Comparison of ENCODE assay signal across 9 cellular contexts in genomic region chr9:114386886-114387677, GRCh38. TPM values are rescaled to one million over a fixed set of nuclear protein-coding genes. Genes with fewer than 3 reads are reported as not detected.
DNase-seq lines count a peak whose midpoint lies in the region; ATAC-seq and TF ChIP-seq lines count a peak whose summit lies in the region.
"Had no signal": no experiment of that assay in that cellular context is flagged by ENCODE, and none has a peak within 500 bp of the region (broad histone marks: within the 10 kb centered on the region; RNA-seq: fewer than 3 reads in every experiment).

No MANE protein-coding gene starts in this region.

- no peak for TF ChIP-seq POLR2A in GM18505 (IDR thresholded peaks at IDR 0.05; ENCODE audit: borderline replicate concordance, extremely low read depth, insufficient read depth, insufficient read length)

- H3K27me3 Mint-ChIP-seq in endothelial cell (ENCODE audit: unreplicated experiment) (peaks cover 15% of the 10 kb centered on the region), neural crest cell (ENCODE audit: low read depth) (no peaks in the 10 kb centered on the region)

- DNase-seq in ELR (ENCODE audit: low read depth) (peak; percentile 36), RPMI7951 (ENCODE audit: low read depth) (peak; percentile 19), endothelial cell (ENCODE audit: low spot score) (no peak), neural crest cell (ENCODE audit: low read depth, low spot score) (no peak), NCI-H1105 (lab: John Stamatoyannopoulos, UW) (no peak)

- ATAC-seq in HG02938 (IDR thresholded peaks at IDR 0.05; ENCODE audit: unreplicated experiment), result no peak
- ATAC-seq in GM18505 (IDR thresholded peaks at IDR 0.05; ENCODE audit: unreplicated experiment), result no peak
- ATAC-seq in HG03196 (IDR thresholded peaks at IDR 0.05; ENCODE audit: unreplicated experiment), result no peak
- ATAC-seq: Panc1 had no signal

- no peaks in the 10 kb centered on the region for H3K9me3 Mint-ChIP-seq in endothelial cell (ENCODE audit: unreplicated experiment)
- H3K9me3 Mint-ChIP-seq in neural crest cell, result no peaks in the 10 kb centered on the region

- H3K4me1 Mint-ChIP-seq in endothelial cell (ENCODE audit: unreplicated experiment) (peaks cover 77% of the 10 kb centered on the region), neural crest cell (peaks cover 70% of the 10 kb centered on the region)

- TF ChIP-seq CTCF in endothelial cell (IDR thresholded peaks at IDR 0.05; ENCODE audit: unreplicated experiment) (no peak), neural crest cell (conservative IDR thresholded peaks at IDR 0.05) (no peak)

- peak overlapping the region; percentile 97 for H3K4me3 Mint-ChIP-seq in endothelial cell (ENCODE audit: unreplicated experiment)
- peak overlapping the region; percentile 85 for H3K4me3 Mint-ChIP-seq in neural crest cell

- H3K36me3 Mint-ChIP-seq in endothelial cell (ENCODE audit: low read depth, unreplicated experiment) (peaks cover 7% of the 10 kb centered on the region), neural crest cell (ENCODE audit: low read depth) (no peaks in the 10 kb centered on the region)

- H3K27ac Mint-ChIP-seq in endothelial cell (ENCODE audit: unreplicated experiment) (peak overlapping the region; percentile 94), neural crest cell (ENCODE audit: unreplicated experiment) (peak overlapping the region; percentile 97)

RNA-seq across cellular contexts. Expression of gene AKNA, which starts 0.7 kb away (rescaled TPM):
- 2.9 and 4.2 TPM in 2 replicates for total RNA-seq in RPMI7951 (2014; rRNA removed; shearing (Covaris generic))
- total RNA-seq in endothelial cell (ENCODE audit: unreplicated experiment), result 79.1 TPM
- total RNA-seq in neural crest cell, result 13.4 and 16.6 TPM in 2 replicates

RNA-seq across cellular contexts. Expression of gene ORM2, which starts 57.4 kb away (rescaled TPM):
- not detected in 2 replicates for total RNA-seq in RPMI7951 (2014; rRNA removed; shearing (Covaris generic))
- total RNA-seq in endothelial cell (ENCODE audit: unreplicated experiment) (not detected), neural crest cell (not detected in 2 replicates)

Comparison
In these comparisons a context has a peak if more than half of its experiments do, and no peak if none do; other contexts are left out.
1. DNase-seq: peak in ELR (single experiment) and RPMI7951 (single experiment); none in endothelial cell (single experiment), neural crest cell (single experiment) and NCI-H1105 (single experiment).